23 cellular contexts compared by ENCODE assay signal in the genomic region with DNA sequence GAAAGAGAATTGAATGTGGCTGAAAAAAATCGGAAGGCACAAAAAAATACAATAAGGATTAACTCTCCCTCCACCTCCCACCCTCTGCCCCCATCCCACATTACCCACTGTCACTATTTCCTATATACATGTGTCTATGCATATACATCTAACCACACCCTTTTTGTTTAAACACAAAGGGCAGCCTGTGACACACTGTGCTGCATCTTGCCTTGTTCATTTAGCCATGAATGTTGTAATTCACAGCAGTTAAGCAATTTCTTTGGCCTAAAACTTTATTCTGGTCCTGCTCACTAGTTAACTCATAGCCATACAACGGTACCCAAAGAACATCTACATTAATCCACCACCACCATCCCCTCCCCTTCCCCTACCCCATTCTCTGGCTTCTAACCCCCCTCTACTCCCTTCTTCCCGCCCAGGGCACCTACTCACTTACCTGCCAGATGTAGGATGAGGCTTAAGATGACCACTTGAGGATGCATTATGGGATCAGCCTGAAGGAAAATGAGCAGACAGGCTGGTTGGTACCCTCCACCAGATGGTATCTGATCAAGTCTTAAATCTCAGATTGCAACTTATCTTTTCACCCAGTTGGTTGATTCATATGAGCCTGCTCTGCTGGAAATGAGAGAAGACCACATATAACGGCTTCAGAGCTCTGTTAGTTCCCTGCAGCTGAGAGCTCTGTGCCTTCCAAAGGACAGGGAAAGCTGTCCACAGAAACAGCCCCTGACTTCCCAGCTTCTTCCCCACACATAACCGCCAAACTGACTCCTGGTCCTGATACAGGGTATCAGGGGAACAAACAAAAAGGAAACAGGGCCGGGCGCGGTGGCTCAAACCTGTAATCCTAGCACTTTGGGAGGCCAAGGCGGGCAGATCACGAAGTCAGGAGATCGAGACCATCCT. TPM values are rescaled to one million over a fixed set of nuclear protein-coding genes. Genes with fewer than 3 reads are reported as not detected.
DNase-seq lines count a peak whose midpoint lies in the region; ATAC-seq and TF ChIP-seq lines count a peak whose summit lies in the region.
"Had no signal": no experiment of that assay in that cellular context is flagged by ENCODE, and none has a peak within 500 bp of the region (broad histone marks: within the 10 kb centered on the region; RNA-seq: fewer than 3 reads in every experiment).

No MANE protein-coding gene starts in this region.

- no peak for TF ChIP-seq RAD21 in IMR-90 (IDR thresholded peaks at IDR 0.05; ENCODE audit: low read length)

- dilution Hi-C loops in IMR-90 (cut with HindIII; ENCODE audit: low sequenced_read_pairs, unreplicated experiment), result no loop called here

- in situ Hi-C loops in IMR-90 (cut with MboI; ENCODE audit: low sequenced_read_pairs), result no loop called here

- H3K9ac ChIP-seq in IMR-90 (ENCODE audit: low read depth, low read length), result no peak overlapping the region

- no peak for ATAC-seq in IMR-90 (ENCODE audit: low read depth)
- ATAC-seq in RWPE2 (ENCODE audit: low read depth), result 0 out of 3 replicates have a peak, but pooled peaks have one; percentile 17
- ATAC-seq in left lobe of liver, result peak; percentile 67
- no peak for ATAC-seq in sciatic nerve
- ATAC-seq: gastrocnemius medialis, T-helper 17 cell had no signal

- peaks cover 39% of the 10 kb centered on the region for H3K4me1 ChIP-seq in Caco-2
- no peaks in the 10 kb centered on the region for H3K4me1 ChIP-seq in IMR-90 (ENCODE audit: control insufficient read depth, insufficient read depth, low read length)
- no peaks in the 10 kb centered on the region for H3K4me1 ChIP-seq in RWPE2 (ENCODE audit: insufficient read depth, poor library complexity, severe bottlenecking)
- H3K4me1 ChIP-seq: gastrocnemius medialis, left lung, SJSA1, suprapubic skin had no signal

- peak overlapping the region; percentile 83 for H3K4me3 Mint-ChIP-seq in Caco-2 (ENCODE audit: unreplicated experiment)
- H3K4me3 Mint-ChIP-seq: activated B cell treated with CpG ODN at 0.5 μM for 24 hours; activated CD4-positive, alpha-beta memory T cell treated with anti-CD3 and anti-CD28 coated beads for 36 hours; activated T-cell treated with anti-CD3 and anti-CD28 coated beads, Interleukin-2, amount 50 U/mL, for 24 hours; CD8-positive, alpha-beta memory T cell; T-helper 17 cell had no signal

- H3K9me3 Mint-ChIP-seq in Caco-2 (ENCODE audit: unreplicated experiment), result no peaks in the 10 kb centered on the region
- H3K9me3 Mint-ChIP-seq: activated B cell treated with CpG ODN at 0.5 μM for 24 hours; activated CD4-positive, alpha-beta memory T cell treated with anti-CD3 and anti-CD28 coated beads for 36 hours; activated T-cell treated with anti-CD3 and anti-CD28 coated beads, Interleukin-2, amount 50 U/mL, for 24 hours; CD8-positive, alpha-beta memory T cell had no signal

- no peak overlapping the region for H4K8ac ChIP-seq in IMR-90 (ENCODE audit: low read depth in 2 of 2, low read length in 2 of 2)

- H3K14ac ChIP-seq in IMR-90 (replicated peaks; ENCODE audit: low read depth, low read length), result no peak overlapping the region

- no CpG with 5 or more reads among the region's 11 CpGs for WGBS in IMR-90 (ENCODE audit: extremely low coverage in 2 of 2, insufficient read length in 1 of 2), 2 experiments

- H3K27ac Mint-ChIP-seq in Caco-2 (ENCODE audit: unreplicated experiment), result peak overlapping the region; percentile 94
- H3K27ac Mint-ChIP-seq: activated B cell treated with CpG ODN at 0.5 μM for 24 hours; activated CD4-positive, alpha-beta memory T cell treated with anti-CD3 and anti-CD28 coated beads for 36 hours; activated T-cell treated with anti-CD3 and anti-CD28 coated beads, Interleukin-2, amount 50 U/mL, for 24 hours; T-helper 17 cell had no signal

- no peaks in the 10 kb centered on the region for H3K79me1 ChIP-seq in IMR-90 (ENCODE audit: low read depth in 1 of 2, low read length in 2 of 2)

- H3K18ac ChIP-seq in IMR-90 (ENCODE audit: low read depth, low read length), result no peak overlapping the region

- H3K4me3 ChIP-seq in Caco-2 (ENCODE audit: low read depth, low read length) (peak overlapping the region; percentile 39), IMR-90 (ENCODE audit: insufficient read depth, low read depth, low read length) (no peak overlapping the region), RWPE2 (ENCODE audit: severe bottlenecking) (no peak overlapping the region)
- H3K4me3 ChIP-seq: gastrocnemius medialis, left lung, SJSA1, suprapubic skin had no signal

- no peak overlapping the region for H3K56ac ChIP-seq in IMR-90 (ENCODE audit: extremely low read depth, insufficient read depth, low read length)

- H4K91ac ChIP-seq in IMR-90 (ENCODE audit: insufficient read depth, low read depth, low read length), result no peak overlapping the region

- H3K4me1 Mint-ChIP-seq in Caco-2 (ENCODE audit: low read depth, unreplicated experiment), result peaks cover 31% of the 10 kb centered on the region
- H3K4me1 Mint-ChIP-seq: activated B cell treated with CpG ODN at 0.5 μM for 24 hours; CD8-positive, alpha-beta memory T cell; T-helper 17 cell had no signal

- no peak for TF ChIP-seq POLR2A in IMR-90 (IDR thresholded peaks at IDR 0.05; ENCODE audit: low read depth, low read length)

- H3K36me3 ChIP-seq in Caco-2 (ENCODE audit: control insufficient read depth, insufficient read depth, low read length) (peaks cover 4% of the 10 kb centered on the region; the same call in 1 of the 2 replicates), IMR-90 (ENCODE audit: control insufficient read depth, insufficient read depth, low read length) (no peaks in the 10 kb centered on the region), RWPE2 (ENCODE audit: low read depth) (no peaks in the 10 kb centered on the region)
- H3K36me3 ChIP-seq: gastrocnemius medialis, left lung, neutrophil, SJSA1, suprapubic skin had no signal

- H3K23ac ChIP-seq in IMR-90 (ENCODE audit: low read depth, low read length), result no peak overlapping the region

- no peak overlapping the region for H2AK9ac ChIP-seq in IMR-90 (replicated peaks; ENCODE audit: low read depth, low read length, poor library complexity)

- H3K9me1 ChIP-seq in IMR-90 (ENCODE audit: insufficient read depth, low read length), result no peaks in the 10 kb centered on the region

- H2BK15ac ChIP-seq in IMR-90 (ENCODE audit: low read depth, low read length), result no peak overlapping the region

- peak overlapping the region; percentile 45 for H2BK5ac ChIP-seq in IMR-90 (ENCODE audit: low read depth, low read length, poor library complexity, severe bottlenecking)

- intact Hi-C loops in Caco-2 (cut with micrococcal nuclease; ENCODE audit: unreplicated experiment), result loop anchor here (2.0 kb wide), 1 partner anchor 75 kb away; no protein-coding TSS in a partner anchor
- intact Hi-C loops in IMR-90 (cut with micrococcal nuclease), result no loop called here
- intact Hi-C loops in sciatic nerve (cut with DNase I), result no loop called here

- POLR2A ChIA-PET in Caco-2 (lab: Charles Lee), result interaction anchor here (1.3 to 2.9 kb wide), 4 partner anchors 8 to 85 kb away, joined by 4 to 15 read pairs (median 6); partner anchors contain the start of gene MED7
- POLR2A ChIA-PET in IMR-90 (lab: Charles Lee; ENCODE audit: unreplicated experiment), result no interaction called here

- H3K27me3 Mint-ChIP-seq in Caco-2 (ENCODE audit: insufficient read depth, unreplicated experiment), result no peaks in the 10 kb centered on the region
- H3K27me3 Mint-ChIP-seq: activated B cell treated with CpG ODN at 0.5 μM for 24 hours; activated CD4-positive, alpha-beta memory T cell treated with anti-CD3 and anti-CD28 coated beads for 36 hours; activated T-cell treated with anti-CD3 and anti-CD28 coated beads, Interleukin-2, amount 50 U/mL, for 24 hours; CD8-positive, alpha-beta memory T cell; T-helper 17 cell had no signal

- no peak overlapping the region for H3K4me2 ChIP-seq in IMR-90 (ENCODE audit: low read depth, low read length)

- no peaks in the 10 kb centered on the region for H3K9me3 ChIP-seq in Caco-2
- H3K9me3 ChIP-seq in IMR-90 (ENCODE audit: control insufficient read depth, insufficient read depth, low read length), result peaks cover 3% of the 10 kb centered on the region; the same call in 1 of the 2 replicates
- peaks cover 1% of the 10 kb centered on the region for H3K9me3 ChIP-seq in RWPE2 (ENCODE audit: severe bottlenecking)
- H3K9me3 ChIP-seq: gastrocnemius medialis, left lung, neutrophil, SJSA1, suprapubic skin had no signal

- H2BK120ac ChIP-seq in IMR-90 (ENCODE audit: low read depth, low read length), result no peak overlapping the region

- H3K4ac ChIP-seq in IMR-90 (ENCODE audit: low read depth, low read length), result no peak overlapping the region

- H2AK5ac ChIP-seq in IMR-90 (ENCODE audit: low read depth, low read length), result no peak overlapping the region

- H3K27ac ChIP-seq in IMR-90 (ENCODE audit: insufficient read depth, low read length), result no peak overlapping the region
- no peak overlapping the region for H3K27ac ChIP-seq in RWPE2 (ENCODE audit: poor library complexity, severe bottlenecking)
- H3K27ac ChIP-seq: gastrocnemius medialis, left lung, neutrophil, SJSA1, suprapubic skin had no signal

- H3K27me3 ChIP-seq in Caco-2 (replicated peaks; ENCODE audit: control insufficient read depth, insufficient read depth, low read length) (no peaks in the 10 kb centered on the region), IMR-90 (ENCODE audit: control insufficient read depth, insufficient read depth, low read length) (no peaks in the 10 kb centered on the region), RWPE2 (ENCODE audit: insufficient read depth, poor library complexity, severe bottlenecking) (no peaks in the 10 kb centered on the region)
- H3K27me3 ChIP-seq: gastrocnemius medialis, left lung, neutrophil, SJSA1, suprapubic skin had no signal

- DNase-seq in Caco-2 (no peak), IMR-90 (no peak), RWPE2 (ENCODE audit: low spot score) (no peak), left lobe of liver (ENCODE audit: low spot score) (no peak), NAMALWA (ENCODE audit: low spot score) (no peak), foreskin melanocyte (no peak), sciatic nerve (ENCODE audit: low spot score) (no peak)
- DNase-seq: activated B cell treated with CpG ODN at 0.5 μM for 24 hours; activated CD4-positive, alpha-beta memory T cell treated with anti-CD3 and anti-CD28 coated beads for 36 hours; activated naive CD4-positive, alpha-beta T cell treated with anti-CD3 and anti-CD28 coated beads, Interleukin-2, amount 50 U/mL, for 16 hours; activated T-cell treated with anti-CD3 and anti-CD28 coated beads, Interleukin-2, amount 50 U/mL, for 24 hours; CD8-positive, alpha-beta memory T cell; cortex of kidney; gastrocnemius medialis; left lung; NCI-H1092 treated with DMSO at 0.1 percent for 48 hours; NCI-H2029 treated with DMSO at 0.1 percent for 48 hours; NCI-H526; stimulated activated CD4-positive, alpha-beta T cell treated with anti-CD3 and anti-CD28 coated beads, Interleukin-12 subunit alpha, Interleukin-12 subunit beta, amount 100 ng/mL, for 4 hours; T-helper 17 cell had no signal

- no peak overlapping the region for H4K5ac ChIP-seq in IMR-90 (ENCODE audit: low read depth, low read length)

- CTCF ChIA-PET in Caco-2 (lab: Charles Lee), result interaction anchor here (1.3 to 1.5 kb wide), 2 partner anchors 11 to 23 kb away, joined by 3 to 6 read pairs; no protein-coding TSS in a partner anchor
- CTCF ChIA-PET in IMR-90 (lab: Yijun Ruan, JAX), result interaction anchor here (0.6 kb wide), 1 partner anchor 1275 kb away, joined by 3 read pairs; no protein-coding TSS in a partner anchor

- no peaks in the 10 kb centered on the region for H4K20me1 ChIP-seq in IMR-90 (ENCODE audit: insufficient read depth, low read length)

- no peak overlapping the region for H2BK20ac ChIP-seq in IMR-90 (ENCODE audit: low read depth, low read length)

- BruUV-seq in Caco-2 (replicated peaks; lab: Mats Ljungman, UMichigan), result no TSS peak
- no TSS peak for BruUV-seq in IMR-90 (replicated peaks; lab: Mats Ljungman, UMichigan)

- H2AFZ ChIP-seq in IMR-90 (replicated peaks; ENCODE audit: low read length, poor library complexity), result no peak overlapping the region

- no peak for TF ChIP-seq CTCF in Caco-2 (IDR thresholded peaks at IDR 0.05; ENCODE audit: insufficient read depth in 1 of 2, low read depth in 1 of 2, low read length in 1 of 2, severe bottlenecking in 1 of 2, unreplicated experiment in 1 of 2)
- no peak for TF ChIP-seq CTCF in IMR-90 (conservative IDR thresholded peaks at IDR 0.05; ENCODE audit: low read depth, low read length)
- no peak for TF ChIP-seq CTCF in RWPE2 (IDR thresholded peaks at IDR 0.05; ENCODE audit: poor library complexity, severe bottlenecking)

- H3K36me3 Mint-ChIP-seq in Caco-2 (ENCODE audit: insufficient read depth, unreplicated experiment), result peaks cover 32% of the 10 kb centered on the region
- H3K36me3 Mint-ChIP-seq: activated CD4-positive, alpha-beta memory T cell treated with anti-CD3 and anti-CD28 coated beads for 36 hours had no signal

RNA-seq across cellular contexts. Expression of gene HAVCR1, which starts 1.2 kb away (rescaled TPM):
- total RNA-seq in Caco-2 (2022), result 135 and 144 TPM in 2 replicates
- total RNA-seq in IMR-90 (2012; rRNA removed), result not detected in 2 replicates
- not detected in 2 replicates for polyA plus RNA-seq in IMR-90 (2012; rRNA removed)
- not detected in 2 replicates for polyA plus RNA-seq in IMR-90 (2012; cell fraction: cytosol; rRNA removed)
- polyA plus RNA-seq in IMR-90 (2012; cell fraction: nucleus; rRNA removed; ENCODE audit: low replicate concordance), result not detected in 2 replicates
- total RNA-seq in left lobe of liver, result 0.23 TPM
- total RNA-seq in sciatic nerve, result 1.3 TPM
- total RNA-seq: activated B cell treated with CpG ODN at 0.5 μM for 24 hours, gastrocnemius medialis, SJSA1, suprapubic skin had no signal

RNA-seq across cellular contexts. Expression of gene HAVCR2, which starts 51.1 kb away (rescaled TPM):
- total RNA-seq in Caco-2 (2022) (0.32 and 0.41 TPM in 2 replicates), IMR-90 (2012; rRNA removed) (under 0.01 TPM in 2 replicates), left lobe of liver (2.9 TPM), sciatic nerve (11.8 TPM)
- polyA plus RNA-seq in IMR-90 (2012; rRNA removed), result 0.07 and 0.09 TPM in 2 replicates
- polyA plus RNA-seq in IMR-90 (2012; cell fraction: cytosol; rRNA removed), result not detected in 2 replicates
- 0.04 and 0.28 TPM in 2 replicates for polyA plus RNA-seq in IMR-90 (2012; cell fraction: nucleus; rRNA removed; ENCODE audit: low replicate concordance)

Comparison
In these comparisons a context has a peak if more than half of its experiments do, and no peak if none do; other contexts are left out.
1. ATAC-seq: peak in RWPE2 (single experiment) and left lobe of liver (single experiment); none in IMR-90 (single experiment) and sciatic nerve (single experiment).
2. RNA of gene HAVCR1, which starts 1.2 kb away (total RNA-seq): 135 to 144 TPM in Caco-2; 1.3 TPM in sciatic nerve (single experiment), 0.23 TPM in left lobe of liver (single experiment) and not detected in IMR-90; every median in the first group is over 10 times any median in the second.